In genomic region chr12:71780207-71780822, GRCh38 we compare ENCODE assay signal across 8 cellular contexts. TPM values are rescaled to one million over a fixed set of nuclear protein-coding genes. Genes with fewer than 3 reads are reported as not detected.
DNase-seq lines count a peak whose midpoint lies in the region; ATAC-seq, FAIRE-seq and TF ChIP-seq lines count a peak whose summit lies in the region.

No MANE protein-coding gene starts in this region.

- no peaks in the 10 kb centered on the region for H3K27me3 Mint-ChIP-seq in CD14-positive monocyte (ENCODE audit: low read depth in 3 of 3)

- no peaks in the 10 kb centered on the region for H3K9me3 Mint-ChIP-seq in CD14-positive monocyte

- no peak for TF ChIP-seq EP300 in SK-N-SH (IDR thresholded peaks at IDR 0.05; ENCODE audit: borderline replicate concordance in 1 of 2, low read depth in 1 of 2, low read length in 1 of 2)
- no peak for TF ChIP-seq EP300 in GM12878 (IDR thresholded peaks at IDR 0.05; ENCODE audit: borderline replicate concordance in 1 of 2, control insufficient read depth in 1 of 2, low read depth in 2 of 2, low read length in 2 of 2)

- no TSS peak for BruUV-seq in GM12878 (replicated peaks; lab: Mats Ljungman, UMichigan)

- H3K4me1 ChIP-seq in SK-N-SH (ENCODE audit: control insufficient read depth in 1 of 2, insufficient read depth in 2 of 2, low read depth in 1 of 2, low read length in 1 of 2) (peaks cover 0 to 9% of the 10 kb centered on the region in 2 experiments; a peak in 2 of 4 replicates), GM12878 (ENCODE audit: control insufficient read depth, insufficient read depth, low read length) (no peaks in the 10 kb centered on the region)

- no peak overlapping the region for H3K4me3 Mint-ChIP-seq in CD14-positive monocyte

- peaks cover 37 to 38% of the 10 kb centered on the region in 2 experiments for H3K36me3 ChIP-seq in SK-N-SH (replicated peaks in 1 of 2; ENCODE audit: control insufficient read depth in 1 of 2, insufficient read depth in 2 of 2, low read length in 1 of 2)
- peaks cover 0 to 5% of the 10 kb centered on the region in 2 experiments; a peak in 3 of 4 replicates for H3K36me3 ChIP-seq in GM12878 (ENCODE audit: control insufficient read depth in 2 of 2, insufficient read depth in 2 of 2, low read length in 1 of 2)

- ATAC-seq in GM18519 (IDR thresholded peaks at IDR 0.05; ENCODE audit: low FRiP score, unreplicated experiment) = peak; percentile 47
- ATAC-seq in GM12878 = peak; percentile 82
- no peak for ATAC-seq in GM18520 (IDR thresholded peaks at IDR 0.05; ENCODE audit: unreplicated experiment)

- H3K4me2 ChIP-seq in SK-N-SH (no peak overlapping the region), GM12878 (ENCODE audit: control insufficient read depth, insufficient read depth) (no peak overlapping the region)

- H3K36me3 Mint-ChIP-seq in CD14-positive monocyte = peaks cover 48 to 56% of the 10 kb centered on the region in 2 donors

- peak overlapping the region in 3 of 7 donors; percentile 38 to 58 (median 55) for H3K27ac Mint-ChIP-seq in CD14-positive monocyte

- peaks cover 7% of the 10 kb centered on the region for H3K4me1 Mint-ChIP-seq in CD14-positive monocyte

- H3K9me2 ChIP-seq in SK-N-SH = no peaks in the 10 kb centered on the region

- in situ Hi-C loops in GM12878 (cut with MboI) = loop anchor here (5.0 kb wide), 1 partner anchor 157 kb away; the partner anchor contains the start of gene TPH2

- peak; percentile 78 for FAIRE-seq in GM12878 (lab: Jason Lieb, UNC)

- TF ChIP-seq CTCF in CD14-positive monocyte (IDR thresholded peaks at IDR 0.05) (peak; percentile 83), SK-N-SH (IDR thresholded peaks at IDR 0.05) (peak; percentile 90), GM12878 (IDR thresholded peaks at IDR 0.05 in 2 of 3, conservative IDR thresholded peaks at IDR 0.05 in 1 of 3; ENCODE audit: control insufficient read depth in 2 of 3, extremely low read depth in 1 of 3, insufficient read depth in 1 of 3, low read depth in 3 of 3, low read length in 3 of 3) (peak; percentile 55 to 69 (median 58))

- RAD21 ChIA-PET in GM12878 (lab: Charles Lee; ENCODE audit: unreplicated experiment) = interaction anchor here (0.6 to 2.8 kb wide), 7 partner anchors 12 to 162 kb away, joined by 3 to 15 read pairs (median 3); no protein-coding TSS in a partner anchor

- WGBS in SK-N-SH (ENCODE audit: low lambda C conversion rate) = 10% methylated on average over 3 of the region's 3 CpGs
- WGBS in GM12878 (ENCODE audit: insufficient coverage, insufficient replicate concordance, low lambda C conversion rate, missing lambda C conversion rate) = 9% methylated on average over 3 of the region's 3 CpGs

- H3K27ac ChIP-seq in SK-N-SH (ENCODE audit: low read depth in 2 of 2, low read length in 1 of 2) (peak overlapping the region in 1 of 2 experiments; percentile 50; a peak in 2 of 4 replicates), GM12878 (ENCODE audit: control insufficient read depth, insufficient read depth) (no peak overlapping the region)

- SMC1A ChIA-PET in GM12878 (lab: Charles Lee; ENCODE audit: uncharacterized antibody, unreplicated experiment) = interaction anchor here (0.8 to 2.8 kb wide), 21 partner anchors 7 to 219 kb away, joined by 3 to 24 read pairs (median 5); partner anchors contain the start of genes TBC1D15 and TMEM19

- H3K79me2 ChIP-seq in SK-N-SH (ENCODE audit: insufficient read depth) = 0 out of 2 replicates have a peak, but pooled peaks cover 8% of the 10 kb centered on the region
- H3K79me2 ChIP-seq in GM12878 (ENCODE audit: control insufficient read depth, insufficient read depth, low read length) = no peaks in the 10 kb centered on the region; the same call in 1 of the 2 replicates

- TF ChIP-seq RAD21 in SK-N-SH (IDR thresholded peaks at IDR 0.05; ENCODE audit: low read length) (peak; percentile 78), GM12878 (IDR thresholded peaks at IDR 0.05; ENCODE audit: insufficient read depth, low read depth, low read length) (peak; percentile 76)

- no peak overlapping the region; a peak in 1 of 4 replicates for H3K4me3 ChIP-seq in SK-N-SH (ENCODE audit: low read depth in 2 of 2, low read length in 1 of 2)
- no peak overlapping the region for H3K4me3 ChIP-seq in GM12878

- H3K9ac ChIP-seq in SK-N-SH (no peak overlapping the region), GM12878 (ENCODE audit: control insufficient read depth, insufficient read depth, low read length) (no peak overlapping the region)

- POLR2A ChIA-PET in SK-N-SH (lab: Yijun Ruan, JAX) (no interaction called here), GM12878 (lab: Charles Lee) (interaction anchor here (0.6 kb wide), 1 partner anchor 66 kb away, joined by 4 read pairs; no protein-coding TSS in a partner anchor)

- H3K9me3 ChIP-seq in SK-N-SH (no peaks in the 10 kb centered on the region), GM12878 (replicated peaks; ENCODE audit: control insufficient read depth, insufficient read depth, low read length) (no peaks in the 10 kb centered on the region)

- CTCF ChIA-PET in SK-N-SH (lab: Yijun Ruan, JAX) (interaction anchor here (0.6 to 6.2 kb wide), 37 partner anchors 8 to 432 kb away, joined by 3 to 52 read pairs (median 4); partner anchors contain the start of genes TBC1D15 and TPH2), GM12878 (lab: Yijun Ruan, JAX) (interaction anchor here (0.6 to 3.0 kb wide), 36 partner anchors 8 to 485 kb away, joined by 3 to 48 read pairs (median 5); partner anchors contain the start of genes TBC1D15 and TPH2)

- H4K20me1 ChIP-seq in SK-N-SH (ENCODE audit: insufficient read depth) (no peaks in the 10 kb centered on the region), GM12878 (ENCODE audit: control insufficient read depth, insufficient read depth) (no peaks in the 10 kb centered on the region)

- intact Hi-C loops in CD14-positive monocyte (cut with micrococcal nuclease) = loop anchor here in 1 of 2 donors (10.0 kb wide), 1 partner anchor 64 kb away; no protein-coding TSS in a partner anchor
- intact Hi-C loops in GM12878 (cut with micrococcal nuclease; ENCODE audit: unreplicated experiment) = loop anchor here (1.0 to 2.0 kb wide), 2 partner anchors 64 to 158 kb away; partner anchors contain the start of gene TPH2

- peaks cover 3% of the 10 kb centered on the region for H3F3A ChIP-seq in SK-N-SH (replicated peaks; ENCODE audit: insufficient read depth)

- H3K27me3 ChIP-seq in SK-N-SH (ENCODE audit: insufficient read depth) = no peaks in the 10 kb centered on the region
- no peaks in the 10 kb centered on the region for H3K27me3 ChIP-seq in GM12878 (replicated peaks in 1 of 2; ENCODE audit: control insufficient read depth in 2 of 2, insufficient read depth in 2 of 2, low read length in 1 of 2)

- DNase-seq in CD14-positive monocyte (ENCODE audit: low spot score) (no peak), HT-29 (ENCODE audit: low spot score) (peak; percentile 68), SK-N-SH (peak; percentile 43), GM12878 (ENCODE audit: low read depth, low spot score) (no peak), iris pigment epithelial cell (ENCODE audit: low read depth) (peak; percentile 53)
- DNase-seq in stimulated activated CD4-positive, alpha-beta T cell treated with anti-CD3 and anti-CD28 coated beads, Interleukin-4, amount 100 ng/mL, for 24 hours = peak; percentile 38

- H2AFZ ChIP-seq in SK-N-SH (ENCODE audit: low read depth) (no peak overlapping the region), GM12878 (ENCODE audit: control insufficient read depth, low read depth, low read length) (no peak overlapping the region)

- no peak for TF ChIP-seq POLR2A in GM12878 (IDR thresholded peaks at IDR 0.05; ENCODE audit: low read depth, low read length)

RNA-seq across cellular contexts. Expression of gene RAB21, which starts 25.7 kb away (rescaled TPM):
- polyA plus RNA-seq in CD14-positive monocyte (10 to 100 TPM; 31.1 to 36.0 TPM), SK-N-SH (2012; rRNA removed) (6.5 and 8.3 TPM in 2 replicates), GM12878 (2011; rRNA removed) (18.6 and 32.5 TPM in 2 replicates), GM12878 (2014; fragmentation: Illumina TruSeq; extraction: Trizol) (42.0 and 52.1 TPM in 2 replicates), GM12878 (2014; fragmentation: Nextera tagmentation; extraction: Ambion mirVana) (1 to 10 TPM; 5.3 to 8.2 TPM), GM12878 (2014; rRNA removed) (17.1 TPM in 2 replicates), GM12878 (2016; fragmentation: Nextera tagmentation; extraction: Ambion mirVana) (10 to 100 TPM in 1 of 2 experiments, 1 to 10 TPM in 1; 2.8 to 15.1 TPM)
- 4.9 and 14.3 TPM in 2 replicates for total RNA-seq in HT-29 (2014; rRNA removed; shearing (Covaris generic))
- polyA plus RNA-seq in SK-N-SH (2012; cell fraction: cytosol; rRNA removed) = 12.4 and 17.1 TPM in 2 replicates
- polyA plus RNA-seq in SK-N-SH (2012; cell fraction: nucleus; rRNA removed) = 1.6 and 4.9 TPM in 2 replicates
- 59.2 and 62.7 TPM in 2 replicates for total RNA-seq in GM12878 (2013; cell fraction: nucleolus; rRNA removed)
- total RNA-seq in GM12878 (2014; rRNA removed) (12.3 and 12.4 TPM in 2 replicates), GM12878 (2014; rRNA removed; fragmentation: Illumina TruSeq; extraction: Trizol) (42.0 and 42.8 TPM in 2 replicates), GM12878 (2021) (37.8 and 38.8 TPM in 2 replicates)
- polyA plus RNA-seq in GM12878 (2011; ENCODE audit: low read depth) = 26.4 TPM
- 3.8 and 4.0 TPM in 2 replicates for polyA plus RNA-seq in GM12878 (2011; cell fraction: cytosol; rRNA removed)
- polyA plus RNA-seq in GM12878 (2011; cell fraction: nucleus; rRNA removed) = 7.0 and 7.1 TPM in 2 replicates
- polyA plus RNA-seq in GM12878 (2012) = 40.0 and 50.2 TPM in 2 replicates
- polyA minus RNA-seq in GM12878 (2011; rRNA and poly(A)+ RNA removed) = 7.0 and 21.4 TPM in 2 replicates
- 8.3 and 9.1 TPM in 2 replicates for polyA minus RNA-seq in GM12878 (2011; cell fraction: cytosol; rRNA and poly(A)+ RNA removed)
- polyA minus RNA-seq in GM12878 (2011; cell fraction: nucleus; rRNA and poly(A)+ RNA removed) = 6.2 and 8.1 TPM in 2 replicates

RNA-seq across cellular contexts. Expression of gene TBC1D15, which starts 59.2 kb away (rescaled TPM):
- polyA plus RNA-seq in CD14-positive monocyte = 10 to 100 TPM; 27.0 to 31.4 TPM
- total RNA-seq in HT-29 (2014; rRNA removed; shearing (Covaris generic)) = 6.6 and 6.7 TPM in 2 replicates
- polyA plus RNA-seq in SK-N-SH (2012; rRNA removed) = 8.6 and 12.0 TPM in 2 replicates
- 11.5 and 14.9 TPM in 2 replicates for polyA plus RNA-seq in SK-N-SH (2012; cell fraction: cytosol; rRNA removed)
- polyA plus RNA-seq in SK-N-SH (2012; cell fraction: nucleus; rRNA removed) = 9.4 and 18.5 TPM in 2 replicates
- 52.5 and 61.3 TPM in 2 replicates for total RNA-seq in GM12878 (2013; cell fraction: nucleolus; rRNA removed)
- total RNA-seq in GM12878 (2014; rRNA removed) = 12.3 and 14.9 TPM in 2 replicates
- 18.3 and 19.0 TPM in 2 replicates for total RNA-seq in GM12878 (2014; rRNA removed; fragmentation: Illumina TruSeq; extraction: Trizol)
- 18.5 and 23.3 TPM in 2 replicates for total RNA-seq in GM12878 (2021)
- polyA plus RNA-seq in GM12878 (2011; ENCODE audit: low read depth) = 16.2 TPM
- polyA plus RNA-seq in GM12878 (2011; rRNA removed) = 34.3 and 57.7 TPM in 2 replicates
- 8.9 and 9.0 TPM in 2 replicates for polyA plus RNA-seq in GM12878 (2011; cell fraction: cytosol; rRNA removed)
- 26.4 TPM in 2 replicates for polyA plus RNA-seq in GM12878 (2011; cell fraction: nucleus; rRNA removed)
- polyA plus RNA-seq in GM12878 (2012) = 22.7 and 24.3 TPM in 2 replicates
- polyA plus RNA-seq in GM12878 (2014; fragmentation: Illumina TruSeq; extraction: Trizol) = 31.1 and 39.5 TPM in 2 replicates
- polyA plus RNA-seq in GM12878 (2014; fragmentation: Nextera tagmentation; extraction: Ambion mirVana) = 10 to 100 TPM; 18.2 TPM
- 14.8 and 16.6 TPM in 2 replicates for polyA plus RNA-seq in GM12878 (2014; rRNA removed)
- 10 to 100 TPM; 19.1 to 22.9 TPM for polyA plus RNA-seq in GM12878 (2016; fragmentation: Nextera tagmentation; extraction: Ambion mirVana)
- 19.0 and 33.1 TPM in 2 replicates for polyA minus RNA-seq in GM12878 (2011; rRNA and poly(A)+ RNA removed)
- 6.4 and 7.6 TPM in 2 replicates for polyA minus RNA-seq in GM12878 (2011; cell fraction: cytosol; rRNA and poly(A)+ RNA removed)
- 12.8 and 20.4 TPM in 2 replicates for polyA minus RNA-seq in GM12878 (2011; cell fraction: nucleus; rRNA and poly(A)+ RNA removed)

Comparison
In these comparisons a context has a peak if more than half of its experiments do, and no peak if none do; other contexts are left out.
1. DNase-seq: peak in HT-29 (single experiment), SK-N-SH (single experiment), iris pigment epithelial cell (single experiment) and stimulated activated CD4-positive, alpha-beta T cell treated with anti-CD3 and anti-CD28 coated beads, Interleukin-4, amount 100 ng/mL, for 24 hours (single experiment); none in CD14-positive monocyte (single experiment) and GM12878 (single experiment).
2. Peak in every context shown above with its lines, with median percentiles within 50 percentile points of each other: CTCF ChIP-seq.